In the genomic region with DNA sequence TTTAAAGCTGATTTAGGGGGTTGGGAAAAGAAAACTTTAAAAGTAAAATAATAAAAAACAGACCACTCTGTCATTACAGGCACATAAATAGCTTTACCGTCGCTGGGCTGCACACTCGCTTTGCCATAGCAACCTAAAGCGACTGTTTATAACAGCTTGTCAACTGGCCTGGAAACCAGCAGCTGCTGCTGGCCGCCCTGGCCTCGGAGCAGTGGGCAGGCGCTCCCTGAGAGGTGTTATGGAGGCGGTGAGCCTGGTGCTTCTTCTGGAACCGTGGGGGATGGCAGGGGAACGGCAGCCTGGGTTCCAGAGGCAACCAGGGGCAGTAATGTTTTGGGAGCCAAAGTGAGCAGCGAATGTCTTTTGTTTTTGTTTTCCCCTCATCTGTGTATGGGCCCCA, we compare ENCODE assay signal across 10 cellular contexts. TPM values are rescaled to one million over a fixed set of nuclear protein-coding genes. Genes with fewer than 3 reads are reported as not detected.
DNase-seq lines count a peak whose midpoint lies in the region; ATAC-seq, FAIRE-seq and TF ChIP-seq lines count a peak whose summit lies in the region.
"Had no signal": no experiment of that assay in that cellular context is flagged by ENCODE, and none has a peak within 500 bp of the region (broad histone marks: within the 10 kb centered on the region; RNA-seq: fewer than 3 reads in every experiment).

No MANE protein-coding gene starts in this region.

- H3K9me3 ChIP-seq in mucosa of rectum (ENCODE audit: control insufficient read depth in 2 of 2, low read length in 2 of 2) (no peaks in the 10 kb centered on the region), upper lobe of right lung (no peaks in the 10 kb centered on the region)
- H3K9me3 ChIP-seq: HAP-1 had no signal

- no peak overlapping the region for H3K9ac ChIP-seq in mucosa of rectum (ENCODE audit: low read depth in 1 of 2, low read length in 2 of 2)
- H3K9ac ChIP-seq: parathyroid adenoma had no signal

- H3K36me3 Mint-ChIP-seq in activated T-cell treated with anti-CD3 and anti-CD28 coated beads, Interleukin-2, amount 50 U/mL, for 72 hours (ENCODE audit: insufficient read depth in 2 of 2), result peaks cover 0 to 4% of the 10 kb centered on the region in 2 donors

- no peak for TF ChIP-seq CTCF in upper lobe of right lung (IDR thresholded peaks at IDR 0.05)

- H3K27ac ChIP-seq in mucosa of rectum (ENCODE audit: low read depth in 2 of 2, low read length in 2 of 2) (peak overlapping the region; percentile 46 to 48), upper lobe of right lung (peak overlapping the region; percentile 74)

- no peaks in the 10 kb centered on the region for H3K9me3 Mint-ChIP-seq in activated T-cell treated with anti-CD3 and anti-CD28 coated beads, Interleukin-2, amount 50 U/mL, for 72 hours

- peak overlapping the region in 1 of 2 donors; percentile 15 for H3K4me3 Mint-ChIP-seq in activated T-cell treated with anti-CD3 and anti-CD28 coated beads, Interleukin-2, amount 50 U/mL, for 72 hours

- peaks cover 69% of the 10 kb centered on the region for H3K4me1 Mint-ChIP-seq in activated T-cell treated with anti-CD3 and anti-CD28 coated beads, Interleukin-2, amount 50 U/mL, for 72 hours (ENCODE audit: low read depth)

- H3K27me3 Mint-ChIP-seq in activated T-cell treated with anti-CD3 and anti-CD28 coated beads, Interleukin-2, amount 50 U/mL, for 72 hours (ENCODE audit: low read depth), result no peaks in the 10 kb centered on the region

- no peak for ATAC-seq in activated T-cell treated with anti-CD3 and anti-CD28 coated beads, Interleukin-2, amount 50 U/mL, for 72 hours (replicated peaks in 1 of 2)
- peak; percentile 24 for ATAC-seq in upper lobe of right lung
- ATAC-seq in HG03097 (IDR thresholded peaks at IDR 0.05; ENCODE audit: low FRiP score, unreplicated experiment), result no peak
- no peak for ATAC-seq in GM18870 (IDR thresholded peaks at IDR 0.05; ENCODE audit: unreplicated experiment)

- peaks cover 32 to 40% of the 10 kb centered on the region in 2 donors for H3K4me1 ChIP-seq in mucosa of rectum (ENCODE audit: control insufficient read depth in 2 of 2, insufficient read depth in 2 of 2, low read length in 2 of 2)
- H3K4me1 ChIP-seq in upper lobe of right lung, result peaks cover 67% of the 10 kb centered on the region
- H3K4me1 ChIP-seq: HAP-1, parathyroid adenoma had no signal

- H3K36me3 ChIP-seq in mucosa of rectum (ENCODE audit: control insufficient read depth in 2 of 2, insufficient read depth in 2 of 2, low read length in 2 of 2) (no peaks in the 10 kb centered on the region), upper lobe of right lung (no peaks in the 10 kb centered on the region)
- H3K36me3 ChIP-seq: HAP-1 had no signal

- H3K27me3 ChIP-seq in mucosa of rectum (ENCODE audit: control insufficient read depth in 2 of 2, insufficient read depth in 2 of 2, low read length in 2 of 2) (no peaks in the 10 kb centered on the region), upper lobe of right lung (no peaks in the 10 kb centered on the region)

- intact Hi-C loops in upper lobe of right lung (cut with DNase I), result no loop called here

- no peak for DNase-seq in activated T-cell treated with anti-CD3 and anti-CD28 coated beads, Interleukin-2, amount 50 U/mL, for 72 hours
- no peak for DNase-seq in activated T-cell treated with anti-CD3 and anti-CD28 coated beads, Interleukin-2, amount 50 U/mL, for 1 hour
- peak; percentile 58 to 90 for DNase-seq in dermis microvascular lymphatic vessel endothelial cell (ENCODE audit: low read depth in 2 of 2)
- DNase-seq in upper lobe of right lung, result no peak
- no peak for DNase-seq in H54 (ENCODE audit: insufficient read length, low spot score)

- no peak for FAIRE-seq in H54 (lab: Jason Lieb, UNC)

- H3K4me3 ChIP-seq in mucosa of rectum (ENCODE audit: low read length in 2 of 2) (no peak overlapping the region), upper lobe of right lung (no peak overlapping the region)
- H3K4me3 ChIP-seq: HAP-1 had no signal

- H3K27ac Mint-ChIP-seq in activated T-cell treated with anti-CD3 and anti-CD28 coated beads, Interleukin-2, amount 50 U/mL, for 72 hours, result peak overlapping the region; percentile 39

- TF ChIP-seq POLR2A in H54 (IDR thresholded peaks at IDR 0.05; ENCODE audit: low read depth, low read length), result no peak

RNA-seq across cellular contexts. Expression of a gene that starts 45.7 kb away (rescaled TPM):
- 10 to 100 TPM; 34.1 to 65.5 TPM for total RNA-seq in activated T-cell treated with anti-CD3 and anti-CD28 coated beads, Interleukin-2, amount 50 U/mL, for 72 hours
- total RNA-seq in dermis microvascular lymphatic vessel endothelial cell (52.0 and 54.2 TPM in 2 replicates), upper lobe of right lung (93.8 TPM)

Comparison
In these comparisons a context has a peak if more than half of its experiments do, and no peak if none do; other contexts are left out.
1. DNase-seq: peak in dermis microvascular lymphatic vessel endothelial cell (2 of 2); none in activated T-cell treated with anti-CD3 and anti-CD28 coated beads, Interleukin-2, amount 50 U/mL, for 72 hours (0 of 2), activated T-cell treated with anti-CD3 and anti-CD28 coated beads, Interleukin-2, amount 50 U/mL, for 1 hour (single experiment), upper lobe of right lung (single experiment) and H54 (single experiment).